Comparison of ENCODE assay signal across 8 cellular contexts in genomic region chr3:125055165-125055912, GRCh38. TPM values are rescaled to one million over a fixed set of nuclear protein-coding genes. Genes with fewer than 3 reads are reported as not detected.
DNase-seq lines count a peak whose midpoint lies in the region; TF ChIP-seq lines count a peak whose summit lies in the region.

No MANE protein-coding gene starts in this region.

- TF ChIP-seq CTCF in GM12864 (IDR thresholded peaks at IDR 0.05; ENCODE audit: low read depth, low read length, missing control alignments): peak; percentile 13
- TF ChIP-seq CTCF in NB4 (IDR thresholded peaks at IDR 0.05; ENCODE audit: low read depth, low read length): no peak
- no peak for TF ChIP-seq CTCF in adrenal gland (IDR thresholded peaks at IDR 0.05)

- H3K9ac ChIP-seq in GM23248 (peak overlapping the region; percentile 96), iPS-20b (ENCODE audit: low read depth, low read length) (peak overlapping the region; percentile 56; the same call in 1 of the 2 replicates)

- peak overlapping the region; percentile 97 for H3K4me2 ChIP-seq in GM23248 (ENCODE audit: unreplicated experiment)

- no peak overlapping the region for H2AFZ ChIP-seq in GM23248

- H3K36me3 ChIP-seq in GM23248 (ENCODE audit: low read depth) (peaks cover 10% of the 10 kb centered on the region; the same call in 1 of the 2 replicates), adrenal gland (replicated peaks in 1 of 2) (no peaks in the 10 kb centered on the region), iPS-20b (ENCODE audit: insufficient read depth, low read depth, low read length) (no peaks in the 10 kb centered on the region)

- H3K27ac ChIP-seq in GM23248: peak overlapping the region; percentile 98
- peak overlapping the region; percentile 27 to 98 (median 86) for H3K27ac ChIP-seq in adrenal gland
- no peak overlapping the region for H3K27ac ChIP-seq in iPS-20b (ENCODE audit: low read length)

- intact Hi-C loops in adrenal gland (cut with DNase I): no loop called here

- H3K27me3 ChIP-seq in GM23248 (replicated peaks; ENCODE audit: insufficient read depth): no peaks in the 10 kb centered on the region
- H3K27me3 ChIP-seq in adrenal gland: no peaks in the 10 kb centered on the region
- H3K27me3 ChIP-seq in iPS-20b (ENCODE audit: insufficient read depth, low read length): peaks cover 55% of the 10 kb centered on the region

- peaks cover 55% of the 10 kb centered on the region for H3F3A ChIP-seq in GM23248 (ENCODE audit: insufficient read depth)

- TF ChIP-seq POLR2A in NB4 (IDR thresholded peaks at IDR 0.05; ENCODE audit: extremely low read depth, insufficient read length) (no peak), adrenal gland (IDR thresholded peaks at IDR 0.05) (no peak)

- H3K4me1 ChIP-seq in GM23248 (ENCODE audit: insufficient read depth) (peaks cover 48% of the 10 kb centered on the region), adrenal gland (replicated peaks in 1 of 2) (peaks cover 10 to 50% of the 10 kb centered on the region in 2 donors), iPS-20b (ENCODE audit: insufficient read depth, low read length) (peaks cover 49% of the 10 kb centered on the region)

- no peak for DNase-seq in GM12864 (ENCODE audit: low read depth)
- DNase-seq in GM23248: peak; percentile 53
- DNase-seq in NB4 (ENCODE audit: low read depth): no peak
- peak in 3 of 7 donors; percentile 28 to 64 (median 33) for DNase-seq in adrenal gland
- peak; percentile 43 for DNase-seq in stimulated activated CD8-positive, alpha-beta memory T cell treated with anti-CD3 and anti-CD28 coated beads, Interleukin-4, amount 100 ng/mL, for 48 hours
- DNase-seq in NCI-H1436 treated with DMSO at 0.1 percent for 48 hours (lab: John Stamatoyannopoulos, UW): no peak
- no peak for DNase-seq in T1000 (lab: John Stamatoyannopoulos, UW)

- no peaks in the 10 kb centered on the region for H3K9me2 ChIP-seq in GM23248 (ENCODE audit: insufficient read depth)

- peaks cover 42% of the 10 kb centered on the region for H3K79me2 ChIP-seq in GM23248 (ENCODE audit: insufficient read depth)

- H4K20me1 ChIP-seq in GM23248 (ENCODE audit: insufficient read depth): no peaks in the 10 kb centered on the region

- WGBS in GM23248 (ENCODE audit: low coverage in 1 of 2, low lambda C conversion rate in 2 of 2, missing lambda C conversion rate in 2 of 2), 2 experiments: 1 to 2% methylated on average over 19 to 45 of the region's 82 CpGs
- WGBS in adrenal gland, 4 donors: 0 to 1% (median 0%) methylated on average over 11 to 82 of the region's 82 CpGs

- H3K4me3 ChIP-seq in GM12864 (ENCODE audit: low read depth, low read length) (peak overlapping the region; percentile 81), GM23248 (peak overlapping the region; percentile 89), NB4 (ENCODE audit: low read depth, low read length) (peak overlapping the region; percentile 47), adrenal gland (peak overlapping the region; percentile 35 to 82 (median 52)), iPS-20b (ENCODE audit: low read length) (peak overlapping the region; percentile 86)

- in situ Hi-C loops in GM23248 (cut with MboI): no loop called here

- no peaks in the 10 kb centered on the region for H3K9me3 ChIP-seq in GM23248 (ENCODE audit: low read depth)
- H3K9me3 ChIP-seq in adrenal gland (replicated peaks in 1 of 3): no peaks in the 10 kb centered on the region
- H3K9me3 ChIP-seq in iPS-20b (ENCODE audit: insufficient read depth, low read depth, low read length): no peaks in the 10 kb centered on the region

RNA-seq across cellular contexts. Expression of gene HEG1, which starts 0.5 kb away (rescaled TPM):
- 116 and 137 TPM in 2 replicates for total RNA-seq in GM23248 (2014; rRNA removed; shearing (Covaris generic))
- polyA plus RNA-seq in GM23248 (2016; fragmentation: Nextera tagmentation; extraction: Ambion mirVana) (32.0 and 32.1 TPM in 2 replicates), adrenal gland (10 to 100 TPM in 1 of 3 donors, 1 to 10 TPM in 2; 6.2 to 29.0 (median 8.4) TPM)
- total RNA-seq in adrenal gland: 100 to 1,000 TPM in 1 of 8 donors, 10 to 100 TPM in 7; 32.0 to 107 (median 45.8) TPM

Comparison
In these comparisons a context has a peak if more than half of its experiments do, and no peak if none do; other contexts are left out.
1. DNase-seq: peak in GM23248 (single experiment) and stimulated activated CD8-positive, alpha-beta memory T cell treated with anti-CD3 and anti-CD28 coated beads, Interleukin-4, amount 100 ng/mL, for 48 hours (single experiment); none in GM12864 (single experiment), NB4 (single experiment), NCI-H1436 treated with DMSO at 0.1 percent for 48 hours (single experiment) and T1000 (single experiment).
2. Peak in every context shown above with its lines, with median percentiles within 50 percentile points of each other: H3K4me3 ChIP-seq.